8 cellular contexts compared by ENCODE assay signal in genomic region chr6:149864578-149865535, GRCh38. TPM values are rescaled to one million over a fixed set of nuclear protein-coding genes. Genes with fewer than 3 reads are reported as not detected.
DNase-seq lines count a peak whose midpoint lies in the region.

No MANE protein-coding gene starts in this region.

- peaks cover 0 to 3% (median 0%) of the 10 kb centered on the region in 3 donors for H3K36me3 ChIP-seq in skeletal muscle tissue (ENCODE audit: control insufficient read depth in 3 of 3, insufficient read depth in 3 of 3, low read length in 3 of 3)

- intact Hi-C loops in posterior vena cava (cut with DNase I), result no loop called here

- H3K4me1 ChIP-seq in skeletal muscle tissue (ENCODE audit: control insufficient read depth in 3 of 3, insufficient read depth in 3 of 3, low read length in 3 of 3), result peaks cover 21 to 26% (median 22%) of the 10 kb centered on the region in 3 donors

- in situ Hi-C loops in T47D (cut with HindIII; ENCODE audit: low pct_unique_long_range_greater_than_20kb, low sequenced_read_pairs), result no loop called here

- H3K9ac ChIP-seq in skeletal muscle tissue (ENCODE audit: low read depth in 1 of 3, low read length in 3 of 3), result peak overlapping the region; percentile 57 to 87 (median 71)

- H3K27ac ChIP-seq in skeletal muscle tissue (ENCODE audit: low read depth, low read length), result peak overlapping the region; percentile 77

- no peaks in the 10 kb centered on the region for H3K27me3 ChIP-seq in skeletal muscle tissue (ENCODE audit: control insufficient read depth in 3 of 3, insufficient read depth in 3 of 3, low read length in 3 of 3)

- DNase-seq in SIG-M5 treated with dmso at 0.1 percent for 504 hours (lab: John Stamatoyannopoulos, UW; ENCODE audit: unreplicated experiment) (peak; percentile 82), SIG-M5 (lab: John Stamatoyannopoulos, UW) (no peak), LoVo (ENCODE audit: low spot score) (peak; percentile 71), SHP77 treated with DMSO at 0.1 percent for 48 hours (lab: John Stamatoyannopoulos, UW) (peak; percentile 49), T47D (ENCODE audit: low read depth in 1 of 2, low spot score in 1 of 2) (peak; percentile 18 to 69), iPS-NIHi11 (ENCODE audit: low spot score) (peak; percentile 45), posterior vena cava (ENCODE audit: low spot score) (no peak)

- no peaks in the 10 kb centered on the region for H3K9me3 ChIP-seq in skeletal muscle tissue (ENCODE audit: control insufficient read depth in 3 of 3, low read length in 3 of 3)

- H3K4me3 ChIP-seq in skeletal muscle tissue (ENCODE audit: low read length in 3 of 3), result peak overlapping the region; percentile 59 to 83 (median 74)

RNA-seq across cellular contexts. Expression of gene LRP11, which starts 0.7 kb away (rescaled TPM):
- total RNA-seq in skeletal muscle tissue, result 15.7 TPM
- total RNA-seq in posterior vena cava, result 10 to 100 TPM; 20.0 to 26.3 TPM

RNA-seq across cellular contexts. Expression of gene RAET1E, which starts 33.1 kb away (rescaled TPM):
- total RNA-seq in skeletal muscle tissue (1.0 TPM), posterior vena cava (1 to 10 TPM in 1 of 2 donors, not detected in 1; 1.6 TPM)

RNA-seq across cellular contexts. Expression of gene RAET1G, which starts 58.1 kb away (rescaled TPM):
- total RNA-seq in skeletal muscle tissue (not detected), posterior vena cava (under 1 TPM in 1 of 2 donors, not detected in 1; 0.74 TPM)

Comparison
In these comparisons a context has a peak if more than half of its experiments do, and no peak if none do; other contexts are left out.
1. DNase-seq: peak in SIG-M5 treated with dmso at 0.1 percent for 504 hours (single experiment), LoVo (single experiment), SHP77 treated with DMSO at 0.1 percent for 48 hours (single experiment), T47D (2 of 2) and iPS-NIHi11 (single experiment); none in SIG-M5 (single experiment) and posterior vena cava (single experiment).